ENCODE assay signal across 13 cellular contexts in the genomic region with DNA sequence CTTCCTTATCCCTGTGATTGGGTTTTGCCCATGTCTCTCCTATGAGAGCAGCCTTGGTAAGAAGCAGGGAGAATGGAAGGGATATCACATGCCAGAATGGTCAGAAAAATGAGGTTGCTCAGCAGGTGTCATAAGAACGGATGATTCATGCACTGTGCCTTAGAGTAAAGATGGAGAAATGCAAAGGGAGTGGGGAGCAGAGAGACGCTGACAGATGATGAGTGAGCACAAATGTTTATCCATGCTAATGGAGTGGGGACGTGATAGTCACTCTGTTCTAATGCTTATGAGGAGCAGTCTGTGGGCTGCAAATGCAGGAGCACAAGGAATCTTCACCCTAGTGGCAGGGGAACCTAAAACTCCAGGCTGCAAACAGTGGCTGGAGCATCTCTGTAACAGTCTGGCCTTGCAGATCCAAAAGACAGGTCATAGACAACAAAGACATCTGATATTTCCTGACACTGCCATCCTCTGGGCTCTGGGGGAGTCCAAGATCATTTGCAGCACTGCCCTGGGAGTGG.
DNase-seq lines count a peak whose midpoint lies in the region; ATAC-seq and TF ChIP-seq lines count a peak whose summit lies in the region.
"Had no signal": no experiment of that assay in that cellular context is flagged by ENCODE, and none has a peak within 500 bp of the region (broad histone marks: within the 10 kb centered on the region; RNA-seq: fewer than 3 reads in every experiment).

No MANE protein-coding gene starts in this region.

- no peaks in the 10 kb centered on the region for H3K9me3 Mint-ChIP-seq in CD8-positive, alpha-beta T cell
- H3K9me3 Mint-ChIP-seq: CD8-positive, alpha-beta memory T cell had no signal

- peaks cover 30% of the 10 kb centered on the region for H3K4me1 ChIP-seq in CD8-positive, alpha-beta T cell (ENCODE audit: insufficient read depth, low read length)
- no peaks in the 10 kb centered on the region for H3K4me1 ChIP-seq in Peyer's patch

- no peak for ATAC-seq in left lobe of liver
- no peak for ATAC-seq in GM18861 (IDR thresholded peaks at IDR 0.05; ENCODE audit: unreplicated experiment)
- no peak for ATAC-seq in CD8-positive, alpha-beta T cell
- no peak for ATAC-seq in GM21526 (IDR thresholded peaks at IDR 0.05; ENCODE audit: low FRiP score, unreplicated experiment)

- H3K4me3 Mint-ChIP-seq in CD8-positive, alpha-beta T cell, result no peak overlapping the region
- H3K4me3 Mint-ChIP-seq: CD8-positive, alpha-beta memory T cell had no signal

- intact Hi-C loops in CD8-positive, alpha-beta T cell (cut with DNase I, micrococcal nuclease), result no loop called here

- no peak for TF ChIP-seq CTCF in CD8-positive, alpha-beta T cell (IDR thresholded peaks at IDR 0.05)
- TF ChIP-seq CTCF in Peyer's patch (IDR thresholded peaks at IDR 0.05), result no peak

- peaks cover 32% of the 10 kb centered on the region for H3K4me1 Mint-ChIP-seq in CD8-positive, alpha-beta T cell (ENCODE audit: low read depth)

- H3K27me3 ChIP-seq in CD8-positive, alpha-beta T cell (ENCODE audit: insufficient read depth, low read length), result no peaks in the 10 kb centered on the region
- no peaks in the 10 kb centered on the region for H3K27me3 ChIP-seq in Peyer's patch

- H3K4me3 ChIP-seq in CD8-positive, alpha-beta T cell (ENCODE audit: low read depth, low read length), result no peak overlapping the region
- no peak overlapping the region for H3K4me3 ChIP-seq in Peyer's patch
- H3K4me3 ChIP-seq: mucosa of descending colon, skin epidermis had no signal

- CTCF ChIA-PET in CD8-positive, alpha-beta T cell (lab: Charles Lee), result no interaction called here

- no peaks in the 10 kb centered on the region for H3K9me3 ChIP-seq in CD8-positive, alpha-beta T cell (ENCODE audit: low read length)
- H3K9me3 ChIP-seq in Peyer's patch, result no peaks in the 10 kb centered on the region
- H3K9me3 ChIP-seq: mucosa of descending colon had no signal

- peak; percentile 16 to 23 for DNase-seq in AML-193 (lab: John Stamatoyannopoulos, UW)
- peak; percentile 21 for DNase-seq in KBM-7
- DNase-seq in brain pericyte (ENCODE audit: low read depth, low spot score), result peak; percentile 61
- peak; percentile 10 for DNase-seq in left lobe of liver (ENCODE audit: low spot score)
- DNase-seq in CD8-positive, alpha-beta T cell, result no peak
- no peak for DNase-seq in Peyer's patch
- DNase-seq: activated T-cell treated with anti-CD3 and anti-CD28 coated beads for 4 hours; CD8-positive, alpha-beta memory T cell; mucosa of descending colon; NCI-H187 treated with DMSO at 0.1 percent for 48 hours had no signal

- no peak overlapping the region for H3K27ac ChIP-seq in CD8-positive, alpha-beta T cell (ENCODE audit: low read depth, low read length)
- H3K27ac ChIP-seq in Peyer's patch, result no peak overlapping the region

- TF ChIP-seq POLR2A in Peyer's patch (IDR thresholded peaks at IDR 0.05), result no peak

- in situ Hi-C loops in KBM-7 (cut with MboI; ENCODE audit: low pct_unique_long_range_greater_than_20kb, low sequenced_read_pairs), result no loop called here

- POLR2A ChIA-PET in CD8-positive, alpha-beta T cell (lab: Charles Lee), result no interaction called here

- H3K27ac Mint-ChIP-seq in CD8-positive, alpha-beta T cell, result no peak overlapping the region
- H3K27ac Mint-ChIP-seq: CD8-positive, alpha-beta memory T cell had no signal

- H3K27me3 Mint-ChIP-seq in CD8-positive, alpha-beta T cell (ENCODE audit: low read depth), result peaks cover 2% of the 10 kb centered on the region

- no peaks in the 10 kb centered on the region for H3K36me3 Mint-ChIP-seq in CD8-positive, alpha-beta T cell
- H3K36me3 Mint-ChIP-seq: CD8-positive, alpha-beta memory T cell had no signal

- H3K36me3 ChIP-seq in CD8-positive, alpha-beta T cell (ENCODE audit: insufficient read depth, low read length), result no peaks in the 10 kb centered on the region
- no peaks in the 10 kb centered on the region for H3K36me3 ChIP-seq in Peyer's patch

Comparison
In these comparisons a context has a peak if more than half of its experiments do, and no peak if none do; other contexts are left out.
1. DNase-seq: peak in AML-193 (2 of 2), KBM-7 (single experiment), brain pericyte (single experiment) and left lobe of liver (single experiment); none in CD8-positive, alpha-beta T cell (0 of 7) and Peyer's patch (0 of 3).